Comparison of ENCODE assay signal across 9 cellular contexts in genomic region chr2:207162319-207162718, GRCh38. TPM values are rescaled to one million over a fixed set of nuclear protein-coding genes. Genes with fewer than 3 reads are reported as not detected.
DNase-seq lines count a peak whose midpoint lies in the region; TF ChIP-seq lines count a peak whose summit lies in the region.
"Had no signal": no experiment of that assay in that cellular context is flagged by ENCODE, and none has a peak within 500 bp of the region (broad histone marks: within the 10 kb centered on the region; RNA-seq: fewer than 3 reads in every experiment).

No MANE protein-coding gene starts in this region.

- H3K4me2 ChIP-seq in Loucy (ENCODE audit: low read depth, low read length, poor library complexity, severe bottlenecking), result peak overlapping the region; percentile 92

- POLR2A ChIA-PET in AG04450 (lab: Yijun Ruan, JAX), result interaction anchor here (0.5 to 7.9 kb wide), 2 partner anchors 94 to 378 kb away, joined by 10 to 213 read pairs; no protein-coding TSS in a partner anchor

- H3K9me3 Mint-ChIP-seq in neural crest cell, result no peaks in the 10 kb centered on the region

- H3K27ac ChIP-seq in AG04450 (ENCODE audit: low read depth, low read length) (no peak overlapping the region), dorsolateral prefrontal cortex (peak overlapping the region in 55 of 59 donors; percentile 95 to 100 (median 100))

- H3K27me3 ChIP-seq in AG04450 (ENCODE audit: control insufficient read depth, insufficient read depth, low read length) (no peaks in the 10 kb centered on the region), Loucy (ENCODE audit: insufficient read depth, low read length, poor library complexity, severe bottlenecking) (no peaks in the 10 kb centered on the region), dorsolateral prefrontal cortex (no peaks in the 10 kb centered on the region)

- H3K36me3 ChIP-seq in Loucy (ENCODE audit: insufficient read depth, low read length), result no peaks in the 10 kb centered on the region

- TF ChIP-seq CTCF in AG04450 (IDR thresholded peaks at IDR 0.05; ENCODE audit: low read depth, low read length) (no peak), Loucy (conservative IDR thresholded peaks at IDR 0.05; ENCODE audit: low read length) (no peak), dorsolateral prefrontal cortex (IDR thresholded peaks at IDR 0.05 in 54 of 56, conservative IDR thresholded peaks at IDR 0.05 in 2 of 56; ENCODE audit: low read depth in 1 of 56, partially characterized antibody in 56 of 56) (no peak), neural crest cell (conservative IDR thresholded peaks at IDR 0.05) (no peak)

- H3F3A ChIP-seq in Loucy (ENCODE audit: low read depth), result no peaks in the 10 kb centered on the region

- peaks cover 11% of the 10 kb centered on the region; the same call in 1 of the 2 replicates for H3K79me2 ChIP-seq in Loucy (ENCODE audit: insufficient read depth, low read length)

- H3K4me1 Mint-ChIP-seq in neural crest cell, result peaks cover 65% of the 10 kb centered on the region

- peaks cover 30% of the 10 kb centered on the region for H3K4me1 ChIP-seq in Loucy (ENCODE audit: insufficient read depth, low read length, poor library complexity, severe bottlenecking)

- DNase-seq in AG04450 (ENCODE audit: low read depth, low spot score) (no peak), dorsolateral prefrontal cortex (no peak), neural crest cell (ENCODE audit: low read depth, low spot score) (no peak), NCI-H1048 (lab: John Stamatoyannopoulos, UW) (no peak), CD1c-positive myeloid dendritic cell (ENCODE audit: extremely low spot score) (no peak), COR-L47 (lab: John Stamatoyannopoulos, UW) (no peak), NCI-H526 (lab: John Stamatoyannopoulos, UW) (no peak)
- DNase-seq: stimulated activated CD8-positive, alpha-beta memory T cell treated with anti-CD3 and anti-CD28 coated beads, Interleukin-4, amount 100 ng/mL, for 48 hours had no signal

- peak overlapping the region; percentile 74 for H3K4me3 ChIP-seq in AG04450 (ENCODE audit: low read depth, low read length)
- H3K4me3 ChIP-seq in Loucy (ENCODE audit: low read length, poor library complexity, severe bottlenecking), result peak overlapping the region; percentile 92
- H3K4me3 ChIP-seq in dorsolateral prefrontal cortex, result peak overlapping the region in 58 of 59 donors; percentile 64 to 98 (median 89)

- CTCF ChIA-PET in AG04450 (lab: Charles Lee), result interaction anchor here (1.3 to 1.7 kb wide), 2 partner anchors 174 to 311 kb away, joined by 3 to 10 read pairs; no protein-coding TSS in a partner anchor

- H3K9ac ChIP-seq in Loucy (ENCODE audit: low read depth, low read length, poor library complexity, severe bottlenecking), result no peak overlapping the region

- H3K27me3 Mint-ChIP-seq in neural crest cell (ENCODE audit: low read depth), result no peaks in the 10 kb centered on the region

- H2AFZ ChIP-seq in Loucy (ENCODE audit: low read length), result no peak overlapping the region

- H3K27ac Mint-ChIP-seq in neural crest cell (ENCODE audit: unreplicated experiment), result no peak overlapping the region

- intact Hi-C loops in dorsolateral prefrontal cortex (cut with DNase I), result loop anchor here (5.0 to 10.0 kb wide), 6 partner anchors 40 to 358 kb away; no protein-coding TSS in a partner anchor

- peaks cover 13% of the 10 kb centered on the region for H4K20me1 ChIP-seq in Loucy (ENCODE audit: insufficient read depth, low read length, poor library complexity, severe bottlenecking)

- no peaks in the 10 kb centered on the region for H3K36me3 Mint-ChIP-seq in neural crest cell (ENCODE audit: low read depth)

- H3K4me3 Mint-ChIP-seq in neural crest cell, result peak overlapping the region; percentile 98

- H3K9me2 ChIP-seq in Loucy (replicated peaks; ENCODE audit: low read depth, low read length), result no peaks in the 10 kb centered on the region

- no peaks in the 10 kb centered on the region for H3K9me3 ChIP-seq in AG04450 (ENCODE audit: control insufficient read depth, insufficient read depth, low read length)
- H3K9me3 ChIP-seq in Loucy (ENCODE audit: insufficient read depth, low read depth, low read length), result no peaks in the 10 kb centered on the region

RNA-seq across cellular contexts. Expression of gene KLF7, which starts 3.4 kb away (rescaled TPM):
- 22.1 and 22.4 TPM in 2 replicates for polyA plus RNA-seq in AG04450 (2011; rRNA removed)
- 74.8 and 110 TPM in 2 replicates for polyA minus RNA-seq in AG04450 (2011; rRNA and poly(A)+ RNA removed)
- total RNA-seq in dorsolateral prefrontal cortex, result 10 to 100 TPM; 28.9 to 88.4 (median 49.9) TPM
- 17.4 and 18.4 TPM in 2 replicates for total RNA-seq in neural crest cell
